In genomic region chr15:27831384-27832262, GRCh38 we compare ENCODE assay signal across 22 cellular contexts.
"Had no signal": no experiment of that assay in that cellular context is flagged by ENCODE, and none has a peak within 500 bp of the region (broad histone marks: within the 10 kb centered on the region; RNA-seq: fewer than 3 reads in every experiment).

No MANE protein-coding gene starts in this region.

- H3K9me3 Mint-ChIP-seq: activated CD4-positive, alpha-beta T cell treated with anti-CD3 and anti-CD28 coated beads, Interleukin-2, amount 10 ng/mL, durations not matched to agents 24 days and 14 days; activated naive CD4-positive, alpha-beta T cell treated with anti-CD3 and anti-CD28 coated beads, Interleukin-2, amount 50 U/mL, for 24 hours; nephron progenitor cell; type B pancreatic cell had no signal

- DNase-seq: activated CD4-positive, alpha-beta memory T cell treated with anti-CD3 and anti-CD28 coated beads, Interleukin-2, amount 10 ng/mL, durations not matched to agents 7 days and 5 days; activated CD4-positive, alpha-beta T cell treated with anti-CD3 and anti-CD28 coated beads, Interleukin-2, amount 10 ng/mL, durations not matched to agents 24 days and 14 days; activated gamma-delta T cell treated with Interleukin-2 at 50 U/mL for 16 hours; cerebellar nuclear complex; gastrocnemius medialis; hypothalamus; mucosa of descending colon; nephron progenitor cell; occipital lobe; retina; stimulated activated CD4-positive, alpha-beta T cell treated with anti-CD3 and anti-CD28 coated beads, Interleukin-2, amount 100 ng/mL, for 48 hours; stimulated activated CD8-positive, alpha-beta memory T cell treated with anti-CD3 and anti-CD28 coated beads, Interleukin-4, amount 100 ng/mL, for 48 hours; stimulated activated naive CD4-positive, alpha-beta T cell treated with Interleukin-2 at 50 U/mL for 16 hours had no signal

- H3K27ac Mint-ChIP-seq: activated CD4-positive, alpha-beta memory T cell treated with anti-CD3 and anti-CD28 coated beads, Interleukin-2, amount 10 ng/mL, durations not matched to agents 7 days and 5 days; activated CD4-positive, alpha-beta T cell treated with anti-CD3 and anti-CD28 coated beads, Interleukin-2, amount 10 ng/mL, durations not matched to agents 24 days and 14 days; activated naive CD4-positive, alpha-beta T cell treated with anti-CD3 and anti-CD28 coated beads, Interleukin-2, amount 50 U/mL, for 24 hours; memory B cell; T-helper 2 cell treated with Interferon-gamma antibody and Interleukin-4, amounts not matched to agents 5 μg/mL and 100 μg/mL, for 36 hours; type B pancreatic cell had no signal

- H3K4me3 ChIP-seq: gastrocnemius medialis, mucosa of descending colon, thoracic aorta had no signal

- H3K4me1 Mint-ChIP-seq: activated CD4-positive, alpha-beta memory T cell treated with anti-CD3 and anti-CD28 coated beads, Interleukin-2, amount 10 ng/mL, durations not matched to agents 7 days and 5 days; activated CD4-positive, alpha-beta T cell treated with anti-CD3 and anti-CD28 coated beads, Interleukin-2, amount 10 ng/mL, durations not matched to agents 24 days and 14 days; activated naive CD4-positive, alpha-beta T cell treated with anti-CD3 and anti-CD28 coated beads, Interleukin-2, amount 50 U/mL, for 24 hours; memory B cell had no signal

- H3K4me1 ChIP-seq: gastrocnemius medialis had no signal

- H3K4me3 Mint-ChIP-seq: activated CD4-positive, alpha-beta memory T cell treated with anti-CD3 and anti-CD28 coated beads, Interleukin-2, amount 10 ng/mL, durations not matched to agents 7 days and 5 days; activated CD4-positive, alpha-beta T cell treated with anti-CD3 and anti-CD28 coated beads, Interleukin-2, amount 10 ng/mL, durations not matched to agents 24 days and 14 days; activated naive CD4-positive, alpha-beta T cell treated with anti-CD3 and anti-CD28 coated beads, Interleukin-2, amount 50 U/mL, for 24 hours; memory B cell; nephron progenitor cell; T-helper 2 cell treated with Interferon-gamma antibody and Interleukin-4, amounts not matched to agents 5 μg/mL and 100 μg/mL, for 36 hours; type B pancreatic cell had no signal

- ATAC-seq: activated CD4-positive, CD25-positive, alpha-beta regulatory T cell treated with anti-CD3 and anti-CD28 coated beads, Interleukin-2, amount 50 U/mL, for 24 hours; esophagus mucosa; gastrocnemius medialis; mucosa of descending colon; SK-N-SH treated with all-trans-retinoic acid at 6 μM for 48 hours had no signal

- H3K27me3 ChIP-seq: gastrocnemius medialis had no signal

- H3K9me3 ChIP-seq: gastrocnemius medialis, thoracic aorta had no signal

- H3K27ac ChIP-seq: gastrocnemius medialis, thoracic aorta, VCaP had no signal

- H3K36me3 ChIP-seq: gastrocnemius medialis, thoracic aorta had no signal

- H3K36me3 Mint-ChIP-seq: activated naive CD4-positive, alpha-beta T cell treated with anti-CD3 and anti-CD28 coated beads, Interleukin-2, amount 50 U/mL, for 24 hours; memory B cell; type B pancreatic cell had no signal
